Comparison of ENCODE assay signal across 19 cellular contexts in the genomic region with DNA sequence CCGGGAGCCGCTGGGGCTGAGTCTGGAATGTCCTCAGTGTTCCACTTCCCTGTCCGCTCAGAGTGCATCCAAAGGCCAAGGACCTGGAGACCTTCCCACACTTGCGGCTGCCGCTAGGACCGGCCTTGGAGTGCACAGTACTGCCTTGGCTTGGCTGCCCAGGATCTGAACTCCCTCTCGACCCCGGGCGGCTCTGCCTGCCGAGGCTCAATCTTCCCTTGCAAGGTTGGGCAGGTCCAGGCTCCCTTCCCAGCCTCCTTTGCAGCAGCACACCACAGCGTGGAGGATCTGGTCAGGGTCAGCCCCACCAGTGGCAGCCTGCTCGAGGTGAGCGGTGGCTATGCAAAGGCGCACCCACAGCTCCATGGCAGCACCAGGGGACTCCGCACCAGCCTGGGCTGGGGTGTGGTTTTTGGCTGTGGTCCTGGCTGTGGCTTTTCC.
A peak's percentile ranks its signal among the peaks of the same experiment; 100 is the strongest.
DNase-seq lines count a peak whose midpoint lies in the region; ATAC-seq and TF ChIP-seq lines count a peak whose summit lies in the region.
"Had no signal": no experiment of that assay in that cellular context is flagged by ENCODE, and none has a peak within 500 bp of the region (broad histone marks: within the 10 kb centered on the region; RNA-seq: fewer than 3 reads in every experiment).

No MANE protein-coding gene starts in this region.

- H3K4me3 ChIP-seq in body of pancreas (no peak overlapping the region), right cardiac atrium (ENCODE audit: low read length) (no peak overlapping the region), ovary (no peak overlapping the region), transverse colon (no peak overlapping the region), esophagus squamous epithelium (no peak overlapping the region)
- H3K4me3 ChIP-seq: BLaER1, cardiac muscle cell, skin epidermis had no signal

- H3K9me3 ChIP-seq in body of pancreas = peaks cover 0 to 1% (median 0%) of the 10 kb centered on the region in 3 donors
- H3K9me3 ChIP-seq in right cardiac atrium (ENCODE audit: control insufficient read depth, low read length) = no peaks in the 10 kb centered on the region
- H3K9me3 ChIP-seq in ovary = peaks cover 0 to 5% of the 10 kb centered on the region in 2 donors
- peaks cover 0 to 7% of the 10 kb centered on the region in 2 donors for H3K9me3 ChIP-seq in transverse colon
- peaks cover 0 to 11% (median 5%) of the 10 kb centered on the region in 3 donors for H3K9me3 ChIP-seq in esophagus squamous epithelium

- 59 to 61% methylated on average over 13 to 15 of the region's 15 CpGs for WGBS in body of pancreas, 2 donors
- 48% methylated on average over 15 of the region's 15 CpGs for WGBS in right cardiac atrium
- WGBS in ovary, 3 donors = 21 to 30% (median 24%) methylated on average over 15 of the region's 15 CpGs
- WGBS in transverse colon (ENCODE audit: low coverage in 1 of 2), 2 donors = 61% methylated on average over 11 of the region's 15 CpGs; no CpG with 5 or more reads in 1 of the 2 donors
- 20 to 41% methylated on average over 1 to 5 of the region's 15 CpGs for WGBS in esophagus squamous epithelium, 2 donors

- H3K4me1 ChIP-seq in body of pancreas = no peaks in the 10 kb centered on the region
- peaks cover 2% of the 10 kb centered on the region for H3K4me1 ChIP-seq in right cardiac atrium (ENCODE audit: control insufficient read depth, insufficient read depth, low read length)
- H3K4me1 ChIP-seq in ovary (ENCODE audit: insufficient read depth) = peaks cover 5% of the 10 kb centered on the region
- H3K4me1 ChIP-seq in transverse colon = peaks cover 0 to 10% (median 5%) of the 10 kb centered on the region in 4 donors
- peaks cover 0 to 27% (median 0%) of the 10 kb centered on the region in 3 donors for H3K4me1 ChIP-seq in esophagus squamous epithelium
- H3K4me1 ChIP-seq: BLaER1 had no signal

- H3K27ac ChIP-seq in body of pancreas (no peak overlapping the region), right cardiac atrium (ENCODE audit: low read length) (no peak overlapping the region), ovary (no peak overlapping the region), transverse colon (peak overlapping the region in 1 of 4 donors; percentile 4), esophagus squamous epithelium (no peak overlapping the region)
- H3K27ac ChIP-seq: BLaER1, cardiac muscle cell, HL-60, skin epidermis had no signal

- TF ChIP-seq CTCF in body of pancreas (IDR thresholded peaks at IDR 0.05) = no peak
- no peak for TF ChIP-seq CTCF in ovary (IDR thresholded peaks at IDR 0.05)
- no peak for TF ChIP-seq CTCF in transverse colon (IDR thresholded peaks at IDR 0.05)
- TF ChIP-seq CTCF in esophagus squamous epithelium (IDR thresholded peaks at IDR 0.05) = no peak

- H3K27me3 ChIP-seq in body of pancreas (no peaks in the 10 kb centered on the region), right cardiac atrium (ENCODE audit: control insufficient read depth, insufficient read depth) (no peaks in the 10 kb centered on the region), ovary (no peaks in the 10 kb centered on the region), transverse colon (no peaks in the 10 kb centered on the region), esophagus squamous epithelium (no peaks in the 10 kb centered on the region)
- H3K27me3 ChIP-seq: BLaER1, cardiac muscle cell had no signal

- DNase-seq in body of pancreas (peak in 3 of 4 donors; percentile 36 to 43 (median 38)), right cardiac atrium (peak; percentile 86 to 95 (median 93)), ovary (peak in 4 of 5 donors; percentile 69 to 90 (median 74)), transverse colon (peak; percentile 72), esophagus squamous epithelium (lab: John Stamatoyannopoulos, UW) (no peak)
- DNase-seq: activated T-cell treated with anti-CD3 and anti-CD28 coated beads for 4 hours; DMS153; effector memory CD4-positive, alpha-beta T cell; KBM-7; mesendoderm; NCI-H1417; stimulated activated naive CD4-positive, alpha-beta T cell treated with Interleukin-2 at 50 U/mL for 16 hours; T-helper 9 cell had no signal

- H3K36me3 ChIP-seq in body of pancreas (replicated peaks in 1 of 2; ENCODE audit: insufficient read depth in 1 of 2, low read depth in 2 of 2) = no peaks in the 10 kb centered on the region
- no peaks in the 10 kb centered on the region for H3K36me3 ChIP-seq in ovary
- no peaks in the 10 kb centered on the region for H3K36me3 ChIP-seq in transverse colon
- H3K36me3 ChIP-seq in esophagus squamous epithelium = no peaks in the 10 kb centered on the region
- H3K36me3 ChIP-seq: BLaER1, cardiac muscle cell had no signal

- no peak for TF ChIP-seq POLR2A in body of pancreas (IDR thresholded peaks at IDR 0.05)
- TF ChIP-seq POLR2A in ovary (IDR thresholded peaks at IDR 0.05) = no peak
- no peak for TF ChIP-seq POLR2A in transverse colon (IDR thresholded peaks at IDR 0.05)
- TF ChIP-seq POLR2A in esophagus squamous epithelium (IDR thresholded peaks at IDR 0.05) = no peak

- TF ChIP-seq EP300 in ovary (IDR thresholded peaks at IDR 0.05) (no peak), transverse colon (IDR thresholded peaks at IDR 0.05; ENCODE audit: low read depth) (no peak)

- ATAC-seq in body of pancreas = peak; percentile 53
- peak; percentile 91 to 96 for ATAC-seq in right cardiac atrium
- no peak for ATAC-seq in GM21576 (IDR thresholded peaks at IDR 0.05; ENCODE audit: unreplicated experiment)
- ATAC-seq in GM18873 (IDR thresholded peaks at IDR 0.05; ENCODE audit: low FRiP score, unreplicated experiment) = no peak

- in situ Hi-C loops in transverse colon (cut with MboI; ENCODE audit: low pct_ligation_motif_present in 1 of 4, low pct_unique_long_range_greater_than_20kb in 1 of 4, low sequenced_read_pairs in 3 of 4) = no loop called here

- intact Hi-C loops in body of pancreas (cut with DNase I) = no loop called here
- intact Hi-C loops in right cardiac atrium (cut with DNase I) = no loop called here
- intact Hi-C loops in ovary (cut with DNase I) = no loop called here
- intact Hi-C loops in transverse colon (cut with DNase I; ENCODE audit: low total_unique reads) = no loop called here
- intact Hi-C loops in esophagus squamous epithelium (cut with DNase I) = no loop called here

Comparison
In these comparisons a context has a peak if more than half of its experiments do, and no peak if none do; other contexts are left out.
1. ATAC-seq: peak in body of pancreas (single experiment) and right cardiac atrium (2 of 2); none in GM21576 (single experiment) and GM18873 (single experiment).